ENCODE assay signal across 1 cellular context in the genomic region with DNA sequence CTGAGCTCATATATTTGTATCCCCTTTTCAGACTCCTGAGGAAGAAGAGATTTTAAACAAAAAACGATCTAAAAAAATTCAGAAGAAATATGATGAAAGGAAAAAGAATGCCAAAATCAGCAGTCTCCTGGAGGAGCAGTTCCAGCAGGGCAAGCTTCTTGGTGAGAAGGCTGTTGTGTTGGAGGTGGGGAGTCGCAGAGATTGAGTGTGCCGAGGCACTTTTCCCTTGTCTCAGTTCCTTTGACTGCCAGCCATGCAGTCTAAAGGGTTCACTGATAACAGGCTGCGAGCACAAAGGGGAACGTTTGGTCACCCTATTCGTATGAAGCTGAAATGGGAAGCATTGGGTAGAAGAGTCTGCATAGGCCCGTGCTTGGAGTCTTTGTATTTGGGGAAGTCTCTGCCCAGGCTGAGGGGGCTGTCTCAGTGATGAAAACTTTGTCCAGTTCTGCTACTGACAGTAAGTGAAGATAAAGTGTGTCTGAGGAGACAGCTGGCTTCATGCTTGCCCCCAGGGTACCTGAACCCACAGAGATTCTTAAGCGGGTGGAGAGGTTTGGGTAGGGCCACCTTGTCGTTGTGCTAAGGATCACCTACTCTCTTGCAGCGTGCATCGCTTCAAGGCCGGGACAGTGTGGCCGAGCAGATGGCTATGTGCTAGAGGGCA.
TF ChIP-seq lines count a peak whose summit lies in the region.

No MANE protein-coding gene starts in this region.

TF ChIP-seq in GM23338, 12 proteins besides CTCF, POLR2A, EP300 and RAD21:
- TF ChIP-seq, protein P1, sequence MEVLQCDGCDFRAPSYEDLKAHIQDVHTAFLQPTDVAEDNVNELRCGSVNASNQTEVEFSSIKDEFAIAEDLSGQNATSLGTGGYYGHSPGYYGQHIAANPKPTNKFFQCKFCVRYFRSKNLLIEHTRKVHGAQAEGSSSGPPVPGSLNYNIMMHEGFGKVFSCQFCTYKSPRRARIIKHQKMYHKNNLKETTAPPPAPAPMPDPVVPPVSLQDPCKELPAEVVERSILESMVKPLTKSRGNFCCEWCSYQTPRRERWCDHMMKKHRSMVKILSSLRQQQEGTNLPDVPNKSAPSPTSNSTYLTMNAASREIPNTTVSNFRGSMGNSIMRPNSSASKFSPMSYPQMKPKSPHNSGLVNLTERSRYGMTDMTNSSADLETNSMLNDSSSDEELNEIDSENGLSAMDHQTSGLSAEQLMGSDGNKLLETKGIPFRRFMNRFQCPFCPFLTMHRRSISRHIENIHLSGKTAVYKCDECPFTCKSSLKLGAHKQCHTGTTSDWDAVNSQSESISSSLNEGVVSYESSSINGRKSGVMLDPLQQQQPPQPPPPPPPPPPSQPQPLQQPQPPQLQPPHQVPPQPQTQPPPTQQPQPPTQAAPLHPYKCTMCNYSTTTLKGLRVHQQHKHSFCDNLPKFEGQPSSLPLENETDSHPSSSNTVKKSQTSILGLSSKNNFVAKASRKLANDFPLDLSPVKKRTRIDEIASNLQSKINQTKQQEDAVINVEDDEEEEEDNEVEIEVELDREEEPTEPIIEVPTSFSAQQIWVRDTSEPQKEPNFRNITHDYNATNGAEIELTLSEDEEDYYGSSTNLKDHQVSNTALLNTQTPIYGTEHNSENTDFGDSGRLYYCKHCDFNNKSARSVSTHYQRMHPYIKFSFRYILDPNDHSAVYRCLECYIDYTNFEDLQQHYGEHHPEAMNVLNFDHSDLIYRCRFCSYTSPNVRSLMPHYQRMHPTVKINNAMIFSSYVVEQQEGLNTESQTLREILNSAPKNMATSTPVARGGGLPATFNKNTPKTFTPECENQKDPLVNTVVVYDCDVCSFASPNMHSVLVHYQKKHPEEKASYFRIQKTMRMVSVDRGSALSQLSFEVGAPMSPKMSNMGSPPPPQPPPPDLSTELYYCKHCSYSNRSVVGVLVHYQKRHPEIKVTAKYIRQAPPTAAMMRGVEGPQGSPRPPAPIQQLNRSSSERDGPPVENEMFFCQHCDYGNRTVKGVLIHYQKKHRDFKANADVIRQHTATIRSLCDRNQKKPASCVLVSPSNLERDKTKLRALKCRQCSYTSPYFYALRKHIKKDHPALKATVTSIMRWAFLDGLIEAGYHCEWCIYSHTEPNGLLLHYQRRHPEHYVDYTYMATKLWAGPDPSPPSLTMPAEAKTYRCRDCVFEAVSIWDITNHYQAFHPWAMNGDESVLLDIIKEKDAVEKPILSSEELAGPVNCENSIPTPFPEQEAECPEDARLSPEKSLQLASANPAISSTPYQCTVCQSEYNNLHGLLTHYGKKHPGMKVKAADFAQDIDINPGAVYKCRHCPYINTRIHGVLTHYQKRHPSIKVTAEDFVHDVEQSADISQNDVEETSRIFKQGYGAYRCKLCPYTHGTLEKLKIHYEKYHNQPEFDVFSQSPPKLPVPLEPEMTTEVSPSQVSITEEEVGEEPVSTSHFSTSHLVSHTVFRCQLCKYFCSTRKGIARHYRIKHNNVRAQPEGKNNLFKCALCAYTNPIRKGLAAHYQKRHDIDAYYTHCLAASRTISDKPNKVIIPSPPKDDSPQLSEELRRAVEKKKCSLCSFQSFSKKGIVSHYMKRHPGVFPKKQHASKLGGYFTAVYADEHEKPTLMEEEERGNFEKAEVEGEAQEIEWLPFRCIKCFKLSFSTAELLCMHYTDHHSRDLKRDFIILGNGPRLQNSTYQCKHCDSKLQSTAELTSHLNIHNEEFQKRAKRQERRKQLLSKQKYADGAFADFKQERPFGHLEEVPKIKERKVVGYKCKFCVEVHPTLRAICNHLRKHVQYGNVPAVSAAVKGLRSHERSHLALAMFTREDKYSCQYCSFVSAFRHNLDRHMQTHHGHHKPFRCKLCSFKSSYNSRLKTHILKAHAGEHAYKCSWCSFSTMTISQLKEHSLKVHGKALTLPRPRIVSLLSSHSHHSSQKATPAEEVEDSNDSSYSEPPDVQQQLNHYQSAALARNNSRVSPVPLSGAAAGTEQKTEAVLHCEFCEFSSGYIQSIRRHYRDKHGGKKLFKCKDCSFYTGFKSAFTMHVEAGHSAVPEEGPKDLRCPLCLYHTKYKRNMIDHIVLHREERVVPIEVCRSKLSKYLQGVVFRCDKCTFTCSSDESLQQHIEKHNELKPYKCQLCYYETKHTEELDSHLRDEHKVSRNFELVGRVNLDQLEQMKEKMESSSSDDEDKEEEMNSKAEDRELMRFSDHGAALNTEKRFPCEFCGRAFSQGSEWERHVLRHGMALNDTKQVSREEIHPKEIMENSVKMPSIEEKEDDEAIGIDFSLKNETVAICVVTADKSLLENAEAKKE (CRISPR knock-in tag; IDR thresholded peaks at IDR 0.05) = no peak
- 0 out of 2 replicates have a peak, but pooled peaks have one; percentile 4 for TF ChIP-seq POLR2AphosphoS5 (IDR thresholded peaks at IDR 0.05; ENCODE audit: low read depth)
